16 cellular contexts compared by ENCODE assay signal in the genomic region with DNA sequence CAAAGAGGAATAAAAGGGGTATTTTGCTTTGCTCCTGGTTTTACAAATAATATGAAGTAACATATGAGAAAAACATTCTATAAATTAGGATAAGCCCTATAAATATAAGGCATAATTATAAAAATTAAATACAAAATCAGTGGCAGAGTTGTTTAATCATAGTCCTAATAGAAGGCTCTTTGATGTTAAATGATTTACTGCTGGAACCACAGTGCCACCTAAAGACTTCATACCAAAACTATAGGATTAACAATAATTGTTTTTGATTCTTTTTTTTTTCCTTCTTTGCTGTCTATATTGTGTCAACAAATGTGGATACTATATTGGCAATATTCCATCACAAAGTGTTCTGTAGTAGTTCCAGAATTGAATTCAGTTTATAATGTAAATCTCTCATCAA.
DNase-seq lines count a peak whose midpoint lies in the region; ATAC-seq and TF ChIP-seq lines count a peak whose summit lies in the region.
"Had no signal": no experiment of that assay in that cellular context is flagged by ENCODE, and none has a peak within 500 bp of the region (broad histone marks: within the 10 kb centered on the region; RNA-seq: fewer than 3 reads in every experiment).

No MANE protein-coding gene starts in this region.

- H3K36me3 Mint-ChIP-seq in endodermal cell (ENCODE audit: low read depth): no peaks in the 10 kb centered on the region
- H3K36me3 Mint-ChIP-seq in activated CD4-positive, alpha-beta T cell treated with anti-CD3 and anti-CD28 coated beads for 36 hours (ENCODE audit: low read depth): no peaks in the 10 kb centered on the region
- H3K36me3 Mint-ChIP-seq: activated naive CD4-positive, alpha-beta T cell treated with anti-CD3 and anti-CD28 coated beads, Interleukin-2, amount 10 ng/mL, durations not matched to agents 7 days and 5 days had no signal

- no peak overlapping the region for H3K9ac ChIP-seq in endodermal cell (ENCODE audit: extremely low read depth, low read length, poor library complexity, severe bottlenecking)
- H3K9ac ChIP-seq: BLaER1 treated with 17β-estradiol and CSF1 and Interleukin-3, amounts not matched to agents 10 nM and 100 nM had no signal

- H3K27me3 ChIP-seq in endodermal cell (ENCODE audit: control insufficient read depth, insufficient read depth, low read length, poor library complexity, severe bottlenecking): no peaks in the 10 kb centered on the region
- H3K27me3 ChIP-seq: BLaER1 treated with 17β-estradiol and CSF1 and Interleukin-3, amounts not matched to agents 10 nM and 100 nM; gastroesophageal sphincter; ovary had no signal

- H3K4me1 ChIP-seq in endodermal cell (ENCODE audit: control insufficient read depth, insufficient read depth, low read length): no peaks in the 10 kb centered on the region
- H3K4me1 ChIP-seq: BLaER1 treated with 17β-estradiol and CSF1 and Interleukin-3, amounts not matched to agents 10 nM and 100 nM; gastroesophageal sphincter had no signal

- H3K4me1 Mint-ChIP-seq in endodermal cell: no peaks in the 10 kb centered on the region
- no peaks in the 10 kb centered on the region for H3K4me1 Mint-ChIP-seq in activated CD4-positive, alpha-beta T cell treated with anti-CD3 and anti-CD28 coated beads for 36 hours
- H3K4me1 Mint-ChIP-seq: activated naive CD4-positive, alpha-beta T cell treated with anti-CD3 and anti-CD28 coated beads, Interleukin-2, amount 10 ng/mL, durations not matched to agents 7 days and 5 days had no signal

- H3K9me3 Mint-ChIP-seq in endodermal cell: no peaks in the 10 kb centered on the region
- H3K9me3 Mint-ChIP-seq in activated CD4-positive, alpha-beta T cell treated with anti-CD3 and anti-CD28 coated beads for 36 hours (ENCODE audit: low read depth): no peaks in the 10 kb centered on the region
- H3K9me3 Mint-ChIP-seq: activated naive CD4-positive, alpha-beta T cell treated with anti-CD3 and anti-CD28 coated beads, Interleukin-2, amount 10 ng/mL, durations not matched to agents 7 days and 5 days had no signal

- peak; percentile 71 for TF ChIP-seq CTCF in endodermal cell (conservative IDR thresholded peaks at IDR 0.05)

- H3K4me3 Mint-ChIP-seq in endodermal cell: no peak overlapping the region
- H3K4me3 Mint-ChIP-seq in activated CD4-positive, alpha-beta T cell treated with anti-CD3 and anti-CD28 coated beads for 36 hours: no peak overlapping the region
- H3K4me3 Mint-ChIP-seq: activated naive CD4-positive, alpha-beta T cell treated with anti-CD3 and anti-CD28 coated beads, Interleukin-2, amount 10 ng/mL, durations not matched to agents 7 days and 5 days had no signal

- DNase-seq in ACHN (peak; percentile 38), HT-29 (ENCODE audit: low spot score) (peak; percentile 61), NCI-H748 (lab: John Stamatoyannopoulos, UW; ENCODE audit: unreplicated experiment) (peak; percentile 54), endodermal cell (no peak), GDM1 (lab: John Stamatoyannopoulos, UW) (no peak), KBM-7 (no peak)
- DNase-seq in stimulated activated CD4-positive, alpha-beta T cell treated with anti-CD3 and anti-CD28 coated beads, Interleukin-4, amount 100 ng/mL, for 4 hours: no peak
- no peak for DNase-seq in activated CD4-positive, alpha-beta T cell treated with anti-CD3 and anti-CD28 coated beads for 36 hours
- DNase-seq: activated naive CD4-positive, alpha-beta T cell treated with anti-CD3 and anti-CD28 coated beads, Interleukin-2, amount 10 ng/mL, durations not matched to agents 7 days and 5 days; cortex of kidney; NCI-H2107; ovary; stimulated activated CD4-positive, alpha-beta T cell treated with anti-CD3 and anti-CD28 coated beads, Interleukin-2, amount 100 ng/mL, for 48 hours; substantia nigra had no signal

- no peak overlapping the region for H3K4me3 ChIP-seq in endodermal cell (ENCODE audit: low read length)
- H3K4me3 ChIP-seq: BLaER1 treated with 17β-estradiol and CSF1 and Interleukin-3, amounts not matched to agents 10 nM and 100 nM; gastroesophageal sphincter; ovary had no signal

- H3K27ac Mint-ChIP-seq in endodermal cell: no peak overlapping the region
- no peak overlapping the region for H3K27ac Mint-ChIP-seq in activated CD4-positive, alpha-beta T cell treated with anti-CD3 and anti-CD28 coated beads for 36 hours
- H3K27ac Mint-ChIP-seq: activated naive CD4-positive, alpha-beta T cell treated with anti-CD3 and anti-CD28 coated beads, Interleukin-2, amount 10 ng/mL, durations not matched to agents 7 days and 5 days had no signal

- intact Hi-C loops in activated CD4-positive, alpha-beta T cell treated with anti-CD3 and anti-CD28 coated beads for 36 hours (cut with DNase I, micrococcal nuclease): no loop called here

- in situ Hi-C loops in ACHN (cut with HindIII; ENCODE audit: low pct_ligation_motif_present, low pct_unique_long_range_greater_than_20kb, low sequenced_read_pairs): no loop called here
- in situ Hi-C loops in KBM-7 (cut with MboI; ENCODE audit: low pct_unique_long_range_greater_than_20kb, low sequenced_read_pairs): no loop called here

- CTCF ChIA-PET in activated CD4-positive, alpha-beta T cell treated with anti-CD3 and anti-CD28 coated beads for 36 hours (lab: Charles Lee): no interaction called here

- H3K27me3 Mint-ChIP-seq in endodermal cell (ENCODE audit: insufficient read depth): no peaks in the 10 kb centered on the region
- no peaks in the 10 kb centered on the region for H3K27me3 Mint-ChIP-seq in activated CD4-positive, alpha-beta T cell treated with anti-CD3 and anti-CD28 coated beads for 36 hours
- H3K27me3 Mint-ChIP-seq: activated naive CD4-positive, alpha-beta T cell treated with anti-CD3 and anti-CD28 coated beads, Interleukin-2, amount 10 ng/mL, durations not matched to agents 7 days and 5 days had no signal

- ATAC-seq in activated CD4-positive, alpha-beta T cell treated with anti-CD3 and anti-CD28 coated beads for 36 hours: no peak
- ATAC-seq: gastroesophageal sphincter had no signal

- H3K36me3 ChIP-seq in endodermal cell (ENCODE audit: control insufficient read depth, insufficient read depth, low read length): no peaks in the 10 kb centered on the region
- H3K36me3 ChIP-seq: BLaER1 treated with 17β-estradiol and CSF1 and Interleukin-3, amounts not matched to agents 10 nM and 100 nM; gastroesophageal sphincter; ovary had no signal

- POLR2A ChIA-PET in activated CD4-positive, alpha-beta T cell treated with anti-CD3 and anti-CD28 coated beads for 36 hours (lab: Charles Lee): no interaction called here

- no peaks in the 10 kb centered on the region for H3K9me3 ChIP-seq in endodermal cell (ENCODE audit: control insufficient read depth, low read length)
- H3K9me3 ChIP-seq: BLaER1 treated with 17β-estradiol and CSF1 and Interleukin-3, amounts not matched to agents 10 nM and 100 nM; gastroesophageal sphincter; ovary had no signal

- H3K27ac ChIP-seq in endodermal cell (ENCODE audit: low read depth, low read length): no peak overlapping the region
- H3K27ac ChIP-seq: BLaER1 treated with 17β-estradiol and CSF1 and Interleukin-3, amounts not matched to agents 10 nM and 100 nM; gastroesophageal sphincter; ovary had no signal

Comparison
In these comparisons a context has a peak if more than half of its experiments do, and no peak if none do; other contexts are left out.
1. DNase-seq: peak in ACHN (single experiment), HT-29 (single experiment) and NCI-H748 (single experiment); none in endodermal cell (single experiment), GDM1 (single experiment), stimulated activated CD4-positive, alpha-beta T cell treated with anti-CD3 and anti-CD28 coated beads, Interleukin-4, amount 100 ng/mL, for 4 hours (0 of 2), KBM-7 (single experiment) and activated CD4-positive, alpha-beta T cell treated with anti-CD3 and anti-CD28 coated beads for 36 hours (single experiment).